11 cellular contexts compared by ENCODE assay signal in genomic region chr16:20883554-20884239, GRCh38. TPM values are rescaled to one million over a fixed set of nuclear protein-coding genes. Genes with fewer than 3 reads are reported as not detected.
DNase-seq lines count a peak whose midpoint lies in the region; ATAC-seq and TF ChIP-seq lines count a peak whose summit lies in the region.
"Had no signal": no experiment of that assay in that cellular context is flagged by ENCODE, and none has a peak within 500 bp of the region (broad histone marks: within the 10 kb centered on the region; RNA-seq: fewer than 3 reads in every experiment).

No MANE protein-coding gene starts in this region.

- BruUV-seq in Caco-2 (replicated peaks; lab: Mats Ljungman, UMichigan), result no TSS peak

- CTCF ChIA-PET in activated CD4-positive, alpha-beta T cell treated with anti-CD3 and anti-CD28 coated beads for 36 hours (lab: Charles Lee), result interaction anchor here (0.6 to 2.0 kb wide), 5 partner anchors 9 to 1335 kb away, joined by 3 to 11 read pairs (median 5); partner anchors contain the start of genes DCUN1D3 and LYRM1
- CTCF ChIA-PET in Caco-2 (lab: Charles Lee), result interaction anchor here (0.7 kb wide), 1 partner anchor 9 kb away, joined by 6 read pairs; no protein-coding TSS in a partner anchor

- H3K27me3 ChIP-seq in stomach (no peaks in the 10 kb centered on the region), Caco-2 (replicated peaks; ENCODE audit: control insufficient read depth, insufficient read depth, low read length) (no peaks in the 10 kb centered on the region)

- no peaks in the 10 kb centered on the region for H3K9me3 Mint-ChIP-seq in activated CD4-positive, alpha-beta T cell treated with anti-CD3 and anti-CD28 coated beads for 36 hours (ENCODE audit: low read depth)
- H3K9me3 Mint-ChIP-seq in activated T-helper 2 cell treated with anti-CD3 and anti-CD28 coated beads, Interferon-gamma antibody, Interleukin-2, Interleukin-4, amounts not matched to agents 10 μg/mL and 5 μg/mL and 100 μg/mL, durations not matched to agents 14 hours and 24 hours and 36 hours, result no peaks in the 10 kb centered on the region
- H3K9me3 Mint-ChIP-seq in Caco-2 (ENCODE audit: unreplicated experiment), result no peaks in the 10 kb centered on the region
- no peaks in the 10 kb centered on the region for H3K9me3 Mint-ChIP-seq in chondrocyte (ENCODE audit: low read depth)

- DNase-seq in activated CD4-positive, alpha-beta T cell treated with anti-CD3 and anti-CD28 coated beads for 36 hours, result no peak
- no peak for DNase-seq in activated CD4-positive, alpha-beta T cell treated with anti-CD3 and anti-CD28 coated beads for 4 hours
- no peak for DNase-seq in activated T-helper 2 cell treated with anti-CD3 and anti-CD28 coated beads, Interferon-gamma antibody, Interleukin-2, Interleukin-4, amounts not matched to agents 10 μg/mL and 5 μg/mL and 100 μg/mL, durations not matched to agents 14 hours and 24 hours and 36 hours (ENCODE audit: low spot score)
- DNase-seq in left colon (no peak), stomach (no peak), Caco-2 (no peak), NCI-H1930 (lab: John Stamatoyannopoulos, UW) (no peak), chondrocyte (ENCODE audit: low spot score) (no peak)
- DNase-seq: activated CD4-positive, alpha-beta T cell treated with anti-CD3 and anti-CD28 coated beads, Interleukin-2, amount 50 U/mL, for 1 hour; activated naive CD4-positive, alpha-beta T cell treated with Interleukin-2 at 50 U/mL for 16 hours; NCI-H1105 had no signal

- 33 to 57% (median 52%) methylated on average over 5 of the region's 5 CpGs for WGBS in stomach, 5 donors

- TF ChIP-seq POLR2A in stomach (IDR thresholded peaks at IDR 0.05), result no peak

- no peak overlapping the region for H3K4me3 Mint-ChIP-seq in activated CD4-positive, alpha-beta T cell treated with anti-CD3 and anti-CD28 coated beads for 36 hours
- H3K4me3 Mint-ChIP-seq in activated T-helper 2 cell treated with anti-CD3 and anti-CD28 coated beads, Interferon-gamma antibody, Interleukin-2, Interleukin-4, amounts not matched to agents 10 μg/mL and 5 μg/mL and 100 μg/mL, durations not matched to agents 14 hours and 24 hours and 36 hours (ENCODE audit: low read depth), result peak overlapping the region; percentile 0
- H3K4me3 Mint-ChIP-seq in Caco-2 (ENCODE audit: unreplicated experiment), result no peak overlapping the region
- no peak overlapping the region for H3K4me3 Mint-ChIP-seq in chondrocyte (ENCODE audit: unreplicated experiment)

- peak overlapping the region; percentile 56 for H3K27ac Mint-ChIP-seq in activated CD4-positive, alpha-beta T cell treated with anti-CD3 and anti-CD28 coated beads for 36 hours
- peak overlapping the region; percentile 48 for H3K27ac Mint-ChIP-seq in activated T-helper 2 cell treated with anti-CD3 and anti-CD28 coated beads, Interferon-gamma antibody, Interleukin-2, Interleukin-4, amounts not matched to agents 10 μg/mL and 5 μg/mL and 100 μg/mL, durations not matched to agents 14 hours and 24 hours and 36 hours
- H3K27ac Mint-ChIP-seq in Caco-2 (ENCODE audit: unreplicated experiment) (no peak overlapping the region), chondrocyte (ENCODE audit: unreplicated experiment) (no peak overlapping the region)

- intact Hi-C loops in activated CD4-positive, alpha-beta T cell treated with anti-CD3 and anti-CD28 coated beads for 36 hours (cut with DNase I, micrococcal nuclease), result loop anchor here in 1 of 2 experiments (1.0 kb wide), 1 partner anchor 17 kb away; the partner anchor contains the start of genes DCUN1D3 and LYRM1
- intact Hi-C loops in activated T-helper 2 cell treated with anti-CD3 and anti-CD28 coated beads, Interferon-gamma antibody, Interleukin-2, Interleukin-4, amounts not matched to agents 10 μg/mL and 5 μg/mL and 100 μg/mL, durations not matched to agents 14 hours and 24 hours and 36 hours (cut with micrococcal nuclease), result loop anchor here (1.0 to 5.0 kb wide), 5 partner anchors 9 to 55 kb away; partner anchors contain the start of genes DCUN1D3 and LYRM1
- intact Hi-C loops in left colon (cut with DNase I, micrococcal nuclease) (no loop called here), stomach (cut with DNase I; ENCODE audit: low total_unique reads) (no loop called here), Caco-2 (cut with micrococcal nuclease; ENCODE audit: unreplicated experiment) (no loop called here)

- no peaks in the 10 kb centered on the region for H3K36me3 ChIP-seq in stomach
- H3K36me3 ChIP-seq in Caco-2 (ENCODE audit: control insufficient read depth, insufficient read depth, low read length), result no peaks in the 10 kb centered on the region

- peaks cover 53 to 90% (median 72%) of the 10 kb centered on the region in 4 donors for H3K4me1 ChIP-seq in stomach
- H3K4me1 ChIP-seq in Caco-2, result peaks cover 46% of the 10 kb centered on the region

- peak overlapping the region in 4 of 5 donors; percentile 13 to 82 (median 60) for H3K27ac ChIP-seq in stomach

- H3K9me3 ChIP-seq in stomach (no peaks in the 10 kb centered on the region), Caco-2 (no peaks in the 10 kb centered on the region)

- POLR2A ChIA-PET in activated CD4-positive, alpha-beta T cell treated with anti-CD3 and anti-CD28 coated beads for 36 hours (lab: Charles Lee), result no interaction called here
- POLR2A ChIA-PET in Caco-2 (lab: Charles Lee), result no interaction called here

- H3K4me1 Mint-ChIP-seq in activated CD4-positive, alpha-beta T cell treated with anti-CD3 and anti-CD28 coated beads for 36 hours, result peaks cover 43% of the 10 kb centered on the region
- H3K4me1 Mint-ChIP-seq in activated T-helper 2 cell treated with anti-CD3 and anti-CD28 coated beads, Interferon-gamma antibody, Interleukin-2, Interleukin-4, amounts not matched to agents 10 μg/mL and 5 μg/mL and 100 μg/mL, durations not matched to agents 14 hours and 24 hours and 36 hours (ENCODE audit: low read depth), result peaks cover 70% of the 10 kb centered on the region
- H3K4me1 Mint-ChIP-seq in Caco-2 (ENCODE audit: low read depth, unreplicated experiment) (peaks cover 14% of the 10 kb centered on the region), chondrocyte (ENCODE audit: low read depth) (peaks cover 57% of the 10 kb centered on the region)

- H3K4me3 ChIP-seq in stomach (no peak overlapping the region), Caco-2 (ENCODE audit: low read depth, low read length) (no peak overlapping the region)

- ATAC-seq in activated CD4-positive, alpha-beta T cell treated with anti-CD3 and anti-CD28 coated beads for 36 hours, result peak; percentile 11
- peak; percentile 64 for ATAC-seq in left colon

- peaks cover 10% of the 10 kb centered on the region for H3K36me3 Mint-ChIP-seq in activated CD4-positive, alpha-beta T cell treated with anti-CD3 and anti-CD28 coated beads for 36 hours (ENCODE audit: low read depth)
- H3K36me3 Mint-ChIP-seq in activated T-helper 2 cell treated with anti-CD3 and anti-CD28 coated beads, Interferon-gamma antibody, Interleukin-2, Interleukin-4, amounts not matched to agents 10 μg/mL and 5 μg/mL and 100 μg/mL, durations not matched to agents 14 hours and 24 hours and 36 hours (ENCODE audit: low read depth), result peaks cover 59% of the 10 kb centered on the region
- H3K36me3 Mint-ChIP-seq in Caco-2 (ENCODE audit: insufficient read depth, unreplicated experiment), result peaks cover 11% of the 10 kb centered on the region
- no peaks in the 10 kb centered on the region for H3K36me3 Mint-ChIP-seq in chondrocyte (ENCODE audit: low read depth)

- TF ChIP-seq CTCF in stomach (IDR thresholded peaks at IDR 0.05), result no peak
- TF ChIP-seq CTCF in Caco-2 (IDR thresholded peaks at IDR 0.05; ENCODE audit: insufficient read depth in 1 of 2, low read depth in 1 of 2, low read length in 1 of 2, severe bottlenecking in 1 of 2, unreplicated experiment in 1 of 2), result no peak
- TF ChIP-seq CTCF in chondrocyte (IDR thresholded peaks at IDR 0.05), result no peak

- no peaks in the 10 kb centered on the region for H3K27me3 Mint-ChIP-seq in activated CD4-positive, alpha-beta T cell treated with anti-CD3 and anti-CD28 coated beads for 36 hours
- H3K27me3 Mint-ChIP-seq in activated T-helper 2 cell treated with anti-CD3 and anti-CD28 coated beads, Interferon-gamma antibody, Interleukin-2, Interleukin-4, amounts not matched to agents 10 μg/mL and 5 μg/mL and 100 μg/mL, durations not matched to agents 14 hours and 24 hours and 36 hours (ENCODE audit: low read depth), result no peaks in the 10 kb centered on the region
- H3K27me3 Mint-ChIP-seq in Caco-2 (ENCODE audit: insufficient read depth, unreplicated experiment), result no peaks in the 10 kb centered on the region
- H3K27me3 Mint-ChIP-seq in chondrocyte (ENCODE audit: low read depth), result no peaks in the 10 kb centered on the region

- no peak for TF ChIP-seq EP300 in stomach (IDR thresholded peaks at IDR 0.05)

RNA-seq across cellular contexts. Expression of gene DCUN1D3, which starts 16.5 kb away (rescaled TPM):
- 1 to 10 TPM; 4.2 to 5.1 TPM for total RNA-seq in activated CD4-positive, alpha-beta T cell treated with anti-CD3 and anti-CD28 coated beads for 36 hours
- 17.4 and 19.2 TPM in 2 replicates for total RNA-seq in activated T-helper 2 cell treated with anti-CD3 and anti-CD28 coated beads, Interferon-gamma antibody, Interleukin-2, Interleukin-4, amounts not matched to agents 10 μg/mL and 5 μg/mL and 100 μg/mL, durations not matched to agents 14 hours and 24 hours and 36 hours
- total RNA-seq in left colon (10 to 100 TPM; 12.4 to 14.0 TPM), stomach (10 to 100 TPM in 4 of 5 donors, 1 to 10 TPM in 1; 3.8 to 25.7 (median 16.7) TPM), Caco-2 (2022) (16.4 and 19.2 TPM in 2 replicates), chondrocyte (40.9 to 46.0 TPM (median 44.4 TPM) in 3 replicates)
- 1 to 10 TPM; 1.4 to 3.7 (median 2.1) TPM for polyA plus RNA-seq in stomach

RNA-seq across cellular contexts. Expression of gene LYRM1, which starts 16.9 kb away (rescaled TPM):
- total RNA-seq in activated CD4-positive, alpha-beta T cell treated with anti-CD3 and anti-CD28 coated beads for 36 hours, result 10 to 100 TPM; 24.7 to 29.5 TPM
- 30.5 and 34.7 TPM in 2 replicates for total RNA-seq in activated T-helper 2 cell treated with anti-CD3 and anti-CD28 coated beads, Interferon-gamma antibody, Interleukin-2, Interleukin-4, amounts not matched to agents 10 μg/mL and 5 μg/mL and 100 μg/mL, durations not matched to agents 14 hours and 24 hours and 36 hours
- total RNA-seq in left colon (10 to 100 TPM; 11.7 to 20.1 TPM), stomach (10 to 100 TPM in 4 of 5 donors, 1 to 10 TPM in 1; 6.7 to 29.7 (median 21.0) TPM), Caco-2 (2022) (40.3 and 46.1 TPM in 2 replicates), chondrocyte (18.1 to 20.1 TPM (median 18.5 TPM) in 3 replicates)
- polyA plus RNA-seq in stomach, result 10 to 100 TPM; 37.4 to 58.5 (median 43.4) TPM

Comparison
In these comparisons a context has a peak if more than half of its experiments do, and no peak if none do; other contexts are left out.
1. H3K27ac Mint-ChIP-seq: peak in activated CD4-positive, alpha-beta T cell treated with anti-CD3 and anti-CD28 coated beads for 36 hours (single experiment) and activated T-helper 2 cell treated with anti-CD3 and anti-CD28 coated beads, Interferon-gamma antibody, Interleukin-2, Interleukin-4, amounts not matched to agents 10 μg/mL and 5 μg/mL and 100 μg/mL, durations not matched to agents 14 hours and 24 hours and 36 hours (single experiment); none in Caco-2 (single experiment) and chondrocyte (single experiment).